1 cellular context compared by ENCODE assay signal in the genomic region with DNA sequence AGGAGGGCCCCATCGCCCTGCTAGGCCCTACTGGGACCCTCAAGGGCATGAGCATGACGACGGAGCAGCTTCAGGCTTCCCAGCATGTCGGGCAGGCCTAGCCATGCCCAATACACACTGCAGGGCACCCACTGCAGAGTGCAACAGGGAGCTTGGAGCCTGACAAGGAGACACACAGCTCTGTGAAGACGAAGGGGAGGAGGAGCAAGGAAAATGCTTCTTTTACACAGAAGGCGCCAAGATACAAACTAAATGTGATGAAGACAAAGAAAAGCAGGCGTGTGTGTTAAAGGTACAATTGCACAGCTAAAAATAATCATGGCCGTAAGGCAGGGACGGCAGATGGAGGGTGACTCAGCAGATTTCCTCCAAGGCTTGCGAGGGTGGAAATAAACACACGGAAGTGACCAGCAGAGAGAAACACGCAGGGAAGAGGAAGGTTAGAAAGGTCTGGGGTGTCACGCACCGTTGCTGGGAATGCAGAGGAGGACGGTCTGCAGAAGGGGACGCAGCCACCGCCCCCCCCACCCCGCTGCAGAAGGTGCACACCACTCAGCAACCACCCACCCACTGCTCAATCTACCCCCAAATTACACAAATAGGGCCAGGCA.
A peak's percentile ranks its signal among the peaks of the same experiment; 100 is the strongest.
TF ChIP-seq lines count a peak whose summit lies in the region.

No MANE protein-coding gene starts in this region.

TF ChIP-seq in K562, 482 proteins besides CTCF, POLR2A, EP300 and RAD21 (continued from another document and continues in another):
- TF ChIP-seq, protein P1, sequence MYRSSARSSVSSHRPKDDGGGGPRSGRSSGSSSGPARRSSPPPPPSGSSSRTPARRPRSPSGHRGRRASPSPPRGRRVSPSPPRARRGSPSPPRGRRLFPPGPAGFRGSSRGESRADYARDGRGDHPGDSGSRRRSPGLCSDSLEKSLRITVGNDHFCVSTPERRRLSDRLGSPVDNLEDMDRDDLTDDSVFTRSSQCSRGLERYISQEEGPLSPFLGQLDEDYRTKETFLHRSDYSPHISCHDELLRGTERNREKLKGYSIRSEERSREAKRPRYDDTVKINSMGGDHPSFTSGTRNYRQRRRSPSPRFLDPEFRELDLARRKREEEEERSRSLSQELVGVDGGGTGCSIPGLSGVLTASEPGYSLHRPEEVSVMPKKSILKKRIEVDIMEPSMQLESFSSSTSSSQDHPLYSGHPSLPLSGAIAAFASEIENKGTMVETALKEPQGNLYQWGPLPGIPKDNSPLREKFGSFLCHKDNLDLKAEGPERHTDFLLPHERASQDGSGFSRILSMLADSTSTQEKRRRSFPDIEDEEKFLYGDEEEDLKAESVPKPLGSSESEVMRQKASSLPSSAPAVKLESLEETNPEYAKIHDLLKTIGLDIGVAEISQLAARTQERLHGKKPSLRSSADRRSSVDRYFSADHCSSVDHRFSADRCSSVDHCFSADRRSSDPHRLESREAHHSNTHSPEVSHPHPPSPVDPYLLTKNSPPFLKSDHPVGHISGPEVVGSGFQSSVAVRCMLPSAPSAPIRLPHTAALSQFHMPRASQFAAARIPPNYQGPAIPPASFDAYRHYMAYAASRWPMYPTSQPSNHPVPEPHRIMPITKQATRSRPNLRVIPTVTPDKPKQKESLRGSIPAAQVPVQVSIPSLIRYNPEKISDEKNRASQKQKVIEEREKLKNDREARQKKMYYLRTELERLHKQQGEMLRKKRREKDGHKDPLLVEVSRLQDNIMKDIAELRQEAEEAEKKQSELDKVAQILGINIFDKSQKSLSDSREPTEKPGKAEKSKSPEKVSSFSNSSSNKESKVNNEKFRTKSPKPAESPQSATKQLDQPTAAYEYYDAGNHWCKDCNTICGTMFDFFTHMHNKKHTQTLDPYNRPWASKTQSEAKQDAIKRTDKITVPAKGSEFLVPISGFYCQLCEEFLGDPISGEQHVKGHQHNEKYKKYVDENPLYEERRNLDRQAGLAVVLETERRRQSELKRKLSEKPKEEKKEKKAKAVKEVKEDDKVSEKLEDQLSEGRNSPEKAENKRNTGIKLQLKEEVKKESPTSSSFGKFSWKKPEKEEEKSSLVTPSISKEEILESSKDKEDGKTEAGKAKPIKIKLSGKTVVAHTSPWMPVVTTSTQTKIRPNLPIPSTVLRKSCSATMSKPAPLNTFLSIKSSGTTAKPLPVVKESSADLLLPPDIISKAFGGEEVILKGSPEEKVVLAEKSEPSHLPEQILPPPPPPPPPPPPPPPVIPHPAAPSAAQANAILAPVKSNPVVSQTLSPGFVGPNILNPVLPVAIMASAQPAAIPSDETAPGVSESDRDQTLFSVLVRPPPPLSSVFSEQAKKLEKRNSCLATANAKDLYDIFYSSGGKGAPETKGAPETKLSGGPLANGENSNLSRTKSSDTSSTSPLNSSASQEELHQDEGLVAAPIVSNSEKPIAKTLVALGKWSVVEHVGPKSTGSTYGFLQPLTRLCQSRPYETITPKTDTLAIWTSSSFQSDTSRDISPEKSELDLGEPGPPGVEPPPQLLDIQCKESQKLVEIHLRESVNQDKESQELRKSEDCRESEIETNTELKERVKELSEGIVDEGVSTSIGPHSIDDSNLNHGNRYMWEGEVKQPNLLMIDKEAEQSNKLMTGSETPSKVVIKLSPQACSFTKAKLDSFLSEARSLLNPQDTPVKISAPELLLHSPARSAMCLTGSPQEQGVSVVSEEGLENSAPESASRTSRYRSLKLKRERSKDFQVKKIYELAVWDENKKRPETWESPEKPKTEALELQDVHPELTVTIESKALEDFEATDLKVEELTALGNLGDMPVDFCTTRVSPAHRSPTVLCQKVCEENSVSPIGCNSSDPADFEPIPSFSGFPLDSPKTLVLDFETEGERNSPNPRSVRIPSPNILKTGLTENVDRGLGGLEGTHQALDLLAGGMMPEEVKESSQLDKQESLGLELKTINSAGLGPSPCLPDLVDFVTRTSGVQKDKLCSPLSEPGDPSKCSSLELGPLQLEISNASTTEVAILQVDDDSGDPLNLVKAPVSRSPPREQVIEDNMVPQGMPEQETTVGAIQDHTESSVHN (IDR thresholded peaks at IDR 0.05; ENCODE audit: borderline replicate concordance in 1 of 2, low read depth in 1 of 2): peak in 1 of 2 experiments; percentile 70; a peak in 2 of 4 replicates
- TF ChIP-seq CBX8 (IDR thresholded peaks at IDR 0.05; ENCODE audit: borderline replicate concordance, extremely low read depth, low read depth, low read length, poor library complexity, severe bottlenecking) (no peak), STAT5A (IDR thresholded peaks at IDR 0.05; ENCODE audit: borderline replicate concordance, low read length) (no peak), TRIM28 (IDR thresholded peaks at IDR 0.05) (peak; percentile 29; the same call in 1 of the 2 replicates), NCOR1 (IDR thresholded peaks at IDR 0.05) (peak; percentile 65), SMAD4 (CRISPR knock-in tag; conservative IDR thresholded peaks at IDR 0.05) (peak; percentile 36), NCOA1 (IDR thresholded peaks at IDR 0.05; ENCODE audit: low read depth) (0 out of 2 replicates have a peak, but pooled peaks have one; percentile 26), ZNF589 (CRISPR knock-in tag; IDR thresholded peaks at IDR 0.05; ENCODE audit: low read depth) (no peak), FOXK2 (conservative IDR thresholded peaks at IDR 0.05 in 1 of 2, IDR thresholded peaks at IDR 0.05 in 1 of 2; ENCODE audit: low read depth in 2 of 2) (peak; percentile 92 to 96), ZNF76 (CRISPR knock-in tag; IDR thresholded peaks at IDR 0.05; ENCODE audit: borderline replicate concordance) (no peak), MEF2A (IDR thresholded peaks at IDR 0.05; ENCODE audit: control insufficient read depth, low read depth, low read length) (peak; percentile 76), HDAC6 (IDR thresholded peaks at IDR 0.05; ENCODE audit: low read depth, low read length) (no peak), ZNF41 (CRISPR knock-in tag; conservative IDR thresholded peaks at IDR 0.05) (peak; percentile 49; the same call in 1 of the 2 replicates), PHF8 (IDR thresholded peaks at IDR 0.05; ENCODE audit: borderline replicate concordance, low read length) (peak; percentile 7; the same call in 1 of the 2 replicates), ARID1B (IDR thresholded peaks at IDR 0.05) (peak; percentile 83), XRCC5 (IDR thresholded peaks at IDR 0.05; ENCODE audit: low read depth, low read length) (no peak), NFE2L1 (tag; IDR thresholded peaks at IDR 0.05; ENCODE audit: borderline replicate concordance, low read depth) (peak; percentile 100), CEBPB (tag; IDR thresholded peaks at IDR 0.05) (no peak), HDAC1 (IDR thresholded peaks at IDR 0.05) (peak in 1 of 2 experiments; percentile 95; a peak in 2 of 4 replicates), HDAC3 (IDR thresholded peaks at IDR 0.05; ENCODE audit: borderline replicate concordance, partially characterized antibody) (no peak), NR1H2 (CRISPR knock-in tag; IDR thresholded peaks at IDR 0.05) (no peak), C11orf30 (IDR thresholded peaks at IDR 0.05; ENCODE audit: low read depth) (peak; percentile 99)
- TF ChIP-seq, protein P2, sequence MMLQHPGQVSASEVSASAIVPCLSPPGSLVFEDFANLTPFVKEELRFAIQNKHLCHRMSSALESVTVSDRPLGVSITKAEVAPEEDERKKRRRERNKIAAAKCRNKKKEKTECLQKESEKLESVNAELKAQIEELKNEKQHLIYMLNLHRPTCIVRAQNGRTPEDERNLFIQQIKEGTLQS (IDR thresholded peaks at IDR 0.05): peak; percentile 49
- TF ChIP-seq, protein P2 (CRISPR knock-in tag; conservative IDR thresholded peaks at IDR 0.05): no peak
- TF ChIP-seq, protein P3, sequence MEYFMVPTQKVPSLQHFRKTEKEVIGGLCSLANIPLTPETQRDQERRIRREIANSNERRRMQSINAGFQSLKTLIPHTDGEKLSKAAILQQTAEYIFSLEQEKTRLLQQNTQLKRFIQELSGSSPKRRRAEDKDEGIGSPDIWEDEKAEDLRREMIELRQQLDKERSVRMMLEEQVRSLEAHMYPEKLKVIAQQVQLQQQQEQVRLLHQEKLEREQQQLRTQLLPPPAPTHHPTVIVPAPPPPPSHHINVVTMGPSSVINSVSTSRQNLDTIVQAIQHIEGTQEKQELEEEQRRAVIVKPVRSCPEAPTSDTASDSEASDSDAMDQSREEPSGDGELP (CRISPR knock-in tag; IDR thresholded peaks at IDR 0.05; ENCODE audit: borderline replicate concordance): peak; percentile 29; the same call in 1 of the 2 replicates
- TF ChIP-seq, protein P4, sequence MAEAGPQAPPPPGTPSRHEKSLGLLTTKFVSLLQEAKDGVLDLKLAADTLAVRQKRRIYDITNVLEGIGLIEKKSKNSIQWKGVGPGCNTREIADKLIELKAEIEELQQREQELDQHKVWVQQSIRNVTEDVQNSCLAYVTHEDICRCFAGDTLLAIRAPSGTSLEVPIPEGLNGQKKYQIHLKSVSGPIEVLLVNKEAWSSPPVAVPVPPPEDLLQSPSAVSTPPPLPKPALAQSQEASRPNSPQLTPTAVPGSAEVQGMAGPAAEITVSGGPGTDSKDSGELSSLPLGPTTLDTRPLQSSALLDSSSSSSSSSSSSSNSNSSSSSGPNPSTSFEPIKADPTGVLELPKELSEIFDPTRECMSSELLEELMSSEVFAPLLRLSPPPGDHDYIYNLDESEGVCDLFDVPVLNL (CRISPR knock-in tag; IDR thresholded peaks at IDR 0.05; ENCODE audit: low read depth): peak; percentile 73; the same call in 1 of the 2 replicates
- TF ChIP-seq, protein P5, sequence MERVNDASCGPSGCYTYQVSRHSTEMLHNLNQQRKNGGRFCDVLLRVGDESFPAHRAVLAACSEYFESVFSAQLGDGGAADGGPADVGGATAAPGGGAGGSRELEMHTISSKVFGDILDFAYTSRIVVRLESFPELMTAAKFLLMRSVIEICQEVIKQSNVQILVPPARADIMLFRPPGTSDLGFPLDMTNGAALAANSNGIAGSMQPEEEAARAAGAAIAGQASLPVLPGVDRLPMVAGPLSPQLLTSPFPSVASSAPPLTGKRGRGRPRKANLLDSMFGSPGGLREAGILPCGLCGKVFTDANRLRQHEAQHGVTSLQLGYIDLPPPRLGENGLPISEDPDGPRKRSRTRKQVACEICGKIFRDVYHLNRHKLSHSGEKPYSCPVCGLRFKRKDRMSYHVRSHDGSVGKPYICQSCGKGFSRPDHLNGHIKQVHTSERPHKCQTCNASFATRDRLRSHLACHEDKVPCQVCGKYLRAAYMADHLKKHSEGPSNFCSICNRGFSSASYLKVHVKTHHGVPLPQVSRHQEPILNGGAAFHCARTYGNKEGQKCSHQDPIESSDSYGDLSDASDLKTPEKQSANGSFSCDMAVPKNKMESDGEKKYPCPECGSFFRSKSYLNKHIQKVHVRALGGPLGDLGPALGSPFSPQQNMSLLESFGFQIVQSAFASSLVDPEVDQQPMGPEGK (CRISPR knock-in tag; IDR thresholded peaks at IDR 0.05; ENCODE audit: borderline replicate concordance): no peak
- TF ChIP-seq, protein P6, sequence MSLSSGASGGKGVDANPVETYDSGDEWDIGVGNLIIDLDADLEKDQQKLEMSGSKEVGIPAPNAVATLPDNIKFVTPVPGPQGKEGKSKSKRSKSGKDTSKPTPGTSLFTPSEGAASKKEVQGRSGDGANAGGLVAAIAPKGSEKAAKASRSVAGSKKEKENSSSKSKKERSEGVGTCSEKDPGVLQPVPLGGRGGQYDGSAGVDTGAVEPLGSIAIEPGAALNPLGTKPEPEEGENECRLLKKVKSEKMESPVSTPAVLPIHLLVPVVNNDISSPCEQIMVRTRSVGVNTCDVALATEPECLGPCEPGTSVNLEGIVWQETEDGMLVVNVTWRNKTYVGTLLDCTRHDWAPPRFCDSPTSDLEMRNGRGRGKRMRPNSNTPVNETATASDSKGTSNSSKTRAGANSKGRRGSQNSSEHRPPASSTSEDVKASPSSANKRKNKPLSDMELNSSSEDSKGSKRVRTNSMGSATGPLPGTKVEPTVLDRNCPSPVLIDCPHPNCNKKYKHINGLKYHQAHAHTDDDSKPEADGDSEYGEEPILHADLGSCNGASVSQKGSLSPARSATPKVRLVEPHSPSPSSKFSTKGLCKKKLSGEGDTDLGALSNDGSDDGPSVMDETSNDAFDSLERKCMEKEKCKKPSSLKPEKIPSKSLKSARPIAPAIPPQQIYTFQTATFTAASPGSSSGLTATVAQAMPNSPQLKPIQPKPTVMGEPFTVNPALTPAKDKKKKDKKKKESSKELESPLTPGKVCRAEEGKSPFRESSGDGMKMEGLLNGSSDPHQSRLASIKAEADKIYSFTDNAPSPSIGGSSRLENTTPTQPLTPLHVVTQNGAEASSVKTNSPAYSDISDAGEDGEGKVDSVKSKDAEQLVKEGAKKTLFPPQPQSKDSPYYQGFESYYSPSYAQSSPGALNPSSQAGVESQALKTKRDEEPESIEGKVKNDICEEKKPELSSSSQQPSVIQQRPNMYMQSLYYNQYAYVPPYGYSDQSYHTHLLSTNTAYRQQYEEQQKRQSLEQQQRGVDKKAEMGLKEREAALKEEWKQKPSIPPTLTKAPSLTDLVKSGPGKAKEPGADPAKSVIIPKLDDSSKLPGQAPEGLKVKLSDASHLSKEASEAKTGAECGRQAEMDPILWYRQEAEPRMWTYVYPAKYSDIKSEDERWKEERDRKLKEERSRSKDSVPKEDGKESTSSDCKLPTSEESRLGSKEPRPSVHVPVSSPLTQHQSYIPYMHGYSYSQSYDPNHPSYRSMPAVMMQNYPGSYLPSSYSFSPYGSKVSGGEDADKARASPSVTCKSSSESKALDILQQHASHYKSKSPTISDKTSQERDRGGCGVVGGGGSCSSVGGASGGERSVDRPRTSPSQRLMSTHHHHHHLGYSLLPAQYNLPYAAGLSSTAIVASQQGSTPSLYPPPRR (CRISPR knock-in tag; IDR thresholded peaks at IDR 0.05; ENCODE audit: borderline replicate concordance): peak; percentile 74; the same call in 1 of the 2 replicates
- TF ChIP-seq, protein P7, sequence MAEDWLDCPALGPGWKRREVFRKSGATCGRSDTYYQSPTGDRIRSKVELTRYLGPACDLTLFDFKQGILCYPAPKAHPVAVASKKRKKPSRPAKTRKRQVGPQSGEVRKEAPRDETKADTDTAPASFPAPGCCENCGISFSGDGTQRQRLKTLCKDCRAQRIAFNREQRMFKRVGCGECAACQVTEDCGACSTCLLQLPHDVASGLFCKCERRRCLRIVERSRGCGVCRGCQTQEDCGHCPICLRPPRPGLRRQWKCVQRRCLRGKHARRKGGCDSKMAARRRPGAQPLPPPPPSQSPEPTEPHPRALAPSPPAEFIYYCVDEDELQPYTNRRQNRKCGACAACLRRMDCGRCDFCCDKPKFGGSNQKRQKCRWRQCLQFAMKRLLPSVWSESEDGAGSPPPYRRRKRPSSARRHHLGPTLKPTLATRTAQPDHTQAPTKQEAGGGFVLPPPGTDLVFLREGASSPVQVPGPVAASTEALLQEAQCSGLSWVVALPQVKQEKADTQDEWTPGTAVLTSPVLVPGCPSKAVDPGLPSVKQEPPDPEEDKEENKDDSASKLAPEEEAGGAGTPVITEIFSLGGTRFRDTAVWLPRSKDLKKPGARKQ (CRISPR knock-in tag; IDR thresholded peaks at IDR 0.05): no peak
- TF ChIP-seq, protein P8, sequence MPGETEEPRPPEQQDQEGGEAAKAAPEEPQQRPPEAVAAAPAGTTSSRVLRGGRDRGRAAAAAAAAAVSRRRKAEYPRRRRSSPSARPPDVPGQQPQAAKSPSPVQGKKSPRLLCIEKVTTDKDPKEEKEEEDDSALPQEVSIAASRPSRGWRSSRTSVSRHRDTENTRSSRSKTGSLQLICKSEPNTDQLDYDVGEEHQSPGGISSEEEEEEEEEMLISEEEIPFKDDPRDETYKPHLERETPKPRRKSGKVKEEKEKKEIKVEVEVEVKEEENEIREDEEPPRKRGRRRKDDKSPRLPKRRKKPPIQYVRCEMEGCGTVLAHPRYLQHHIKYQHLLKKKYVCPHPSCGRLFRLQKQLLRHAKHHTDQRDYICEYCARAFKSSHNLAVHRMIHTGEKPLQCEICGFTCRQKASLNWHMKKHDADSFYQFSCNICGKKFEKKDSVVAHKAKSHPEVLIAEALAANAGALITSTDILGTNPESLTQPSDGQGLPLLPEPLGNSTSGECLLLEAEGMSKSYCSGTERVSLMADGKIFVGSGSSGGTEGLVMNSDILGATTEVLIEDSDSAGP (CRISPR knock-in tag; IDR thresholded peaks at IDR 0.05): peak; percentile 61; the same call in 1 of the 2 replicates
